In the genomic region with DNA sequence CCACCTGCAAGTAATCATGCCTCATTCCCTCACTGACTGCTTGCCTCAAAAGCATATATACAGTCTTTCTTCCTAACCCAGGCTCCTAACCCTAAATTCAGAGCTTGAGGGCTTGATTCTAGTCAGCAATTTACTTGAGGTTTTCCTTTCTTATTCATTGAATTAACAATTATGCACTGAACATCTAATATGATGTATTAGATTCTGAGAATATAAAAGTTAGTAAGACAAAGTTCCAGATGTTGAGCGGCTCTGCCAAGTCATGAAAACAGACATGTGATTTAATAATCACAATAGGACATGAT, we compare ENCODE assay signal across 12 cellular contexts. TPM values are rescaled to one million over a fixed set of nuclear protein-coding genes. Genes with fewer than 3 reads are reported as not detected.
DNase-seq lines count a peak whose midpoint lies in the region; ATAC-seq, FAIRE-seq and TF ChIP-seq lines count a peak whose summit lies in the region.
"Had no signal": no experiment of that assay in that cellular context is flagged by ENCODE, and none has a peak within 500 bp of the region (broad histone marks: within the 10 kb centered on the region; RNA-seq: fewer than 3 reads in every experiment).

No MANE protein-coding gene starts in this region.

- POLR2A ChIA-PET in CD8-positive, alpha-beta T cell (lab: Charles Lee): interaction anchor here (0.6 kb wide), 1 partner anchor 18 kb away, joined by 3 read pairs; no protein-coding TSS in a partner anchor

- CTCF ChIA-PET in CD8-positive, alpha-beta T cell (lab: Charles Lee): interaction anchor here (0.8 to 2.0 kb wide), 2 partner anchors 874 to 1114 kb away, joined by 3 to 5 read pairs; no protein-coding TSS in a partner anchor

- peak overlapping the region; percentile 31 for H3K27ac ChIP-seq in CD8-positive, alpha-beta T cell (ENCODE audit: low read depth, low read length)

- no peak overlapping the region for H3K4me3 ChIP-seq in CD8-positive, alpha-beta T cell (ENCODE audit: low read depth, low read length)

- TF ChIP-seq CTCF in CD8-positive, alpha-beta T cell (IDR thresholded peaks at IDR 0.05): no peak

- FAIRE-seq in GM18507 (lab: Jason Lieb, UNC): peak; percentile 29

- H3K27me3 ChIP-seq in CD8-positive, alpha-beta T cell (ENCODE audit: insufficient read depth, low read length): no peaks in the 10 kb centered on the region

- DNase-seq in CD8-positive, alpha-beta T cell: no peak
- DNase-seq in GM18507 (ENCODE audit: extremely low spot score, insufficient read length, low read depth) (no peak), naive B cell (no peak), Right ventricle myocardium inferior (ENCODE audit: missing footprints) (no peak)
- DNase-seq in NK-92 treated with Interleukin-12 subunit alpha and Interleukin-12 subunit beta, amount 100 ng/mL, for 24 hours (lab: John Stamatoyannopoulos, UW): no peak
- DNase-seq: hypothalamus had no signal

- H3K9me3 Mint-ChIP-seq in CD8-positive, alpha-beta T cell: no peaks in the 10 kb centered on the region
- no peaks in the 10 kb centered on the region for H3K9me3 Mint-ChIP-seq in activated T-helper 17 cell treated with anti-CD3 and anti-CD28 coated beads, Interleukin-2, amount 50 U/mL, for 72 hours
- no peaks in the 10 kb centered on the region for H3K9me3 Mint-ChIP-seq in naive B cell

- H3K27ac Mint-ChIP-seq in CD8-positive, alpha-beta T cell: peak overlapping the region; percentile 94
- H3K27ac Mint-ChIP-seq in activated T-helper 17 cell treated with anti-CD3 and anti-CD28 coated beads, Interleukin-2, amount 50 U/mL, for 72 hours: peak overlapping the region; percentile 97
- H3K27ac Mint-ChIP-seq in naive B cell: peak overlapping the region in 4 of 6 donors; percentile 19 to 86 (median 74)

- no peak for ATAC-seq in CD8-positive, alpha-beta T cell
- no peak for ATAC-seq in activated T-helper 17 cell treated with anti-CD3 and anti-CD28 coated beads, Interleukin-2, amount 50 U/mL, for 72 hours (replicated peaks)
- ATAC-seq in naive B cell (ENCODE audit: low read depth in 2 of 2) (no peak), HG03439 (IDR thresholded peaks at IDR 0.05; ENCODE audit: unreplicated experiment) (no peak), GM18873 (IDR thresholded peaks at IDR 0.05; ENCODE audit: low FRiP score, unreplicated experiment) (no peak), Right ventricle myocardium inferior (no peak)
- ATAC-seq: HCT116 had no signal

- no peaks in the 10 kb centered on the region for H3K36me3 Mint-ChIP-seq in CD8-positive, alpha-beta T cell
- H3K36me3 Mint-ChIP-seq in activated T-helper 17 cell treated with anti-CD3 and anti-CD28 coated beads, Interleukin-2, amount 50 U/mL, for 72 hours (ENCODE audit: low read depth): peaks cover 47% of the 10 kb centered on the region
- H3K36me3 Mint-ChIP-seq in naive B cell: no peaks in the 10 kb centered on the region

- intact Hi-C loops in CD8-positive, alpha-beta T cell (cut with DNase I, micrococcal nuclease): loop anchor here (2.0 to 10.0 kb wide), 4 partner anchors 65 to 933 kb away; a partner anchor contains a TSS
- intact Hi-C loops in Right ventricle myocardium inferior (cut with DNase I): no loop called here

- H3K36me3 ChIP-seq in CD8-positive, alpha-beta T cell (ENCODE audit: insufficient read depth, low read length): no peaks in the 10 kb centered on the region

- no peaks in the 10 kb centered on the region for H3K9me3 ChIP-seq in CD8-positive, alpha-beta T cell (ENCODE audit: low read length)

- no peaks in the 10 kb centered on the region for H3K4me1 ChIP-seq in CD8-positive, alpha-beta T cell (ENCODE audit: insufficient read depth, low read length)

- H3K27me3 Mint-ChIP-seq in CD8-positive, alpha-beta T cell (ENCODE audit: low read depth): no peaks in the 10 kb centered on the region
- H3K27me3 Mint-ChIP-seq in activated T-helper 17 cell treated with anti-CD3 and anti-CD28 coated beads, Interleukin-2, amount 50 U/mL, for 72 hours: no peaks in the 10 kb centered on the region
- no peaks in the 10 kb centered on the region for H3K27me3 Mint-ChIP-seq in naive B cell

- peaks cover 14% of the 10 kb centered on the region for H3K4me1 Mint-ChIP-seq in CD8-positive, alpha-beta T cell (ENCODE audit: low read depth)
- H3K4me1 Mint-ChIP-seq in activated T-helper 17 cell treated with anti-CD3 and anti-CD28 coated beads, Interleukin-2, amount 50 U/mL, for 72 hours: peaks cover 23% of the 10 kb centered on the region
- peaks cover 4 to 18% (median 8%) of the 10 kb centered on the region in 3 donors for H3K4me1 Mint-ChIP-seq in naive B cell

- H3K4me3 Mint-ChIP-seq in CD8-positive, alpha-beta T cell: peak overlapping the region; percentile 76
- peak overlapping the region; percentile 95 for H3K4me3 Mint-ChIP-seq in activated T-helper 17 cell treated with anti-CD3 and anti-CD28 coated beads, Interleukin-2, amount 50 U/mL, for 72 hours
- H3K4me3 Mint-ChIP-seq in naive B cell: peak overlapping the region in 2 of 8 donors; percentile 31 to 71

RNA-seq across cellular contexts. Expression of a gene that starts 1.0 kb away (rescaled TPM):
- under 1 TPM; 0.22 to 0.43 TPM for total RNA-seq in CD8-positive, alpha-beta T cell
- total RNA-seq in activated T-helper 17 cell treated with anti-CD3 and anti-CD28 coated beads, Interleukin-2, amount 50 U/mL, for 72 hours: 100 to 1,000 TPM in 1 of 2 donors, 10 to 100 TPM in 1; 47.2 to 123 TPM
- polyA plus RNA-seq in naive B cell (ENCODE audit: low read depth in 6 of 6): 10 to 100 TPM in 2 of 6 donors, 1 to 10 TPM in 4; 3.4 to 21.5 (median 5.1) TPM
- total RNA-seq in Right ventricle myocardium inferior: 0.51 TPM
- total RNA-seq: chondrocyte, G401 had no signal

Comparison
In these comparisons a context has a peak if more than half of its experiments do, and no peak if none do; other contexts are left out.
1. RNA of a gene that starts 1.0 kb away (total RNA-seq): 47.2 to 123 TPM in activated T-helper 17 cell treated with anti-CD3 and anti-CD28 coated beads, Interleukin-2, amount 50 U/mL, for 72 hours; 0.51 TPM in Right ventricle myocardium inferior (single experiment) and 0.22 to 0.43 TPM in CD8-positive, alpha-beta T cell; every median in the first group is over 10 times any median in the second.
2. Peak in every context shown above with its lines, with median percentiles within 50 percentile points of each other: H3K27ac Mint-ChIP-seq.